ENCODE assay signal across 12 cellular contexts in the genomic region with DNA sequence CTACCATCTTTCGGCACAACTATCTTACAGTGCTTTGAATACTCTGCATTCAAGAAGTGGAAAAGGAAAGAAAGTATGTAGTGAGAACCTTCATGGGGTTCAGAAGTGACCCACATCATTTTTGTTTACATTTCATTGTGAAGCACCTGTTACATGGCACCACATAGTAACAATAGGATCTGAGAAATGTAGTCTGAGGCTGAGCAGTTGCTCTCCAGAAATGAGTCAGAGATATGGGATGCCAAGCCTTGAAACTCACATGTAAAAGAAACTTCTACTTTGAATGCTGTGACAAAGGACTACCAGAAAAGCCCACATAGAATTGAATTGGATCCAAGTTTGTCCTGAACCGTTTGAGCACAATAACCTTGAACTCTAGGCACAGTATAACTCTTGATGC.
DNase-seq lines count a peak whose midpoint lies in the region; ATAC-seq and TF ChIP-seq lines count a peak whose summit lies in the region.
"Had no signal": no experiment of that assay in that cellular context is flagged by ENCODE, and none has a peak within 500 bp of the region (broad histone marks: within the 10 kb centered on the region; RNA-seq: fewer than 3 reads in every experiment).

No MANE protein-coding gene starts in this region.

- no peak overlapping the region for H3K4me3 ChIP-seq in psoas muscle

- H3K27ac ChIP-seq in psoas muscle, result no peak overlapping the region

- DNase-seq in HT1080 (ENCODE audit: low read depth), result peak; percentile 3
- DNase-seq in COLO668 (lab: John Stamatoyannopoulos, UW; ENCODE audit: unreplicated experiment), result no peak
- no peak for DNase-seq in NCI-H2171 (lab: John Stamatoyannopoulos, UW)
- no peak for DNase-seq in psoas muscle
- no peak for DNase-seq in NCI-H526 treated with DMSO at 0.1 percent for 48 hours (lab: John Stamatoyannopoulos, UW)
- DNase-seq: activated CD4-positive, alpha-beta T cell treated with anti-CD3 and anti-CD28 coated beads for 36 hours; natural killer cell; right cardiac atrium; stimulated activated naive CD8-positive, alpha-beta T cell treated with anti-CD3 and anti-CD28 coated beads, Interleukin-15, amount 100 ng/mL, for 72 hours had no signal

- intact Hi-C loops in psoas muscle (cut with DNase I), result no loop called here

- no peaks in the 10 kb centered on the region for H3K9me3 ChIP-seq in psoas muscle

- WGBS in psoas muscle, 3 donors, result 77 to 81% (median 80%) methylated on average over 2 of the region's 2 CpGs

- ATAC-seq in GM18868 (IDR thresholded peaks at IDR 0.05; ENCODE audit: unreplicated experiment), result peak; percentile 94
- ATAC-seq in GM21526 (IDR thresholded peaks at IDR 0.05; ENCODE audit: low FRiP score, unreplicated experiment), result peak; percentile 68
- ATAC-seq in HG03025 (IDR thresholded peaks at IDR 0.05; ENCODE audit: low FRiP score, unreplicated experiment), result peak; percentile 97
- no peak for ATAC-seq in psoas muscle
- ATAC-seq: activated CD4-positive, alpha-beta T cell treated with anti-CD3 and anti-CD28 coated beads for 36 hours; natural killer cell; right cardiac atrium; stimulated activated naive CD8-positive, alpha-beta T cell treated with anti-CD3 and anti-CD28 coated beads, Interleukin-15, amount 100 ng/mL, for 72 hours had no signal

- no peaks in the 10 kb centered on the region for H3K27me3 ChIP-seq in psoas muscle (ENCODE audit: insufficient read depth in 3 of 3, low read length in 2 of 3)

- no peaks in the 10 kb centered on the region for H3K4me1 ChIP-seq in psoas muscle

- H3K36me3 ChIP-seq in psoas muscle (ENCODE audit: insufficient read depth in 1 of 2, low read depth in 1 of 2), result no peaks in the 10 kb centered on the region

- TF ChIP-seq CTCF in psoas muscle (IDR thresholded peaks at IDR 0.05), result no peak

Comparison
In these comparisons a context has a peak if more than half of its experiments do, and no peak if none do; other contexts are left out.
1. ATAC-seq: peak in GM18868 (single experiment), GM21526 (single experiment) and HG03025 (single experiment); none in psoas muscle (0 of 4).